In genomic region chr1:246725191-246725590, GRCh38 we compare ENCODE assay signal across 8 cellular contexts. TPM values are rescaled to one million over a fixed set of nuclear protein-coding genes. Genes with fewer than 3 reads are reported as not detected.
DNase-seq lines count a peak whose midpoint lies in the region; ATAC-seq, FAIRE-seq and TF ChIP-seq lines count a peak whose summit lies in the region.

No MANE protein-coding gene starts in this region.

- TF ChIP-seq POLR2A in A549 (IDR thresholded peaks at IDR 0.05; ENCODE audit: low read length): no peak

- peak overlapping the region; percentile 77 for H3K4me3 ChIP-seq in A549
- peak overlapping the region; percentile 49 to 88 for H3K4me3 ChIP-seq in muscle layer of colon (ENCODE audit: low read depth in 1 of 2, low read length in 2 of 2)

- peak overlapping the region in 1 of 2 experiments; percentile 96; a peak in 4 of 6 replicates for H3K27ac ChIP-seq in A549
- peak overlapping the region; percentile 72 for H3K27ac ChIP-seq in muscle layer of colon (ENCODE audit: low read depth, low read length)

- peaks cover 14 to 27% (median 17%) of the 10 kb centered on the region in 5 experiments for H3K9me3 Mint-ChIP-seq in brain

- POLR2A ChIA-PET in A549 (lab: Yijun Ruan, JAX): interaction anchor here (0.9 to 1.3 kb wide), 2 partner anchors 13 to 159 kb away, joined by 3 to 6 read pairs; partner anchors contain the start of genes CNST and TFB2M

- H3K9me3 ChIP-seq in A549: no peaks in the 10 kb centered on the region
- no peaks in the 10 kb centered on the region for H3K9me3 ChIP-seq in muscle layer of colon (ENCODE audit: low read length)

- CTCF ChIA-PET in A549 (lab: Yijun Ruan, JAX): interaction anchor here (0.9 to 1.6 kb wide), 3 partner anchors 13 to 36 kb away, joined by 4 to 7 read pairs (median 4); no protein-coding TSS in a partner anchor

- H3K4me1 ChIP-seq in A549 (peaks cover 16% of the 10 kb centered on the region; the same call in 2 of the 3 replicates), muscle layer of colon (ENCODE audit: insufficient read depth, low read length) (peaks cover 5% of the 10 kb centered on the region)

- no peaks in the 10 kb centered on the region for H3K27me3 ChIP-seq in muscle layer of colon (ENCODE audit: control insufficient read depth in 1 of 2, insufficient read depth in 2 of 2, low read length in 2 of 2)

- TF ChIP-seq CTCF in A549 (IDR thresholded peaks at IDR 0.05) (no peak), brain (conservative IDR thresholded peaks at IDR 0.05) (no peak)

- no peak for TF ChIP-seq RAD21 in A549 (conservative IDR thresholded peaks at IDR 0.05 in 1 of 2, IDR thresholded peaks at IDR 0.05 in 1 of 2)

- peaks cover 26% of the 10 kb centered on the region for H3K36me3 ChIP-seq in muscle layer of colon (ENCODE audit: insufficient read depth, low read length)

- H3K36me3 Mint-ChIP-seq in brain: peaks cover 41% of the 10 kb centered on the region

- WGBS in A549 (ENCODE audit: missing lambda C conversion rate): 84% methylated on average over 9 of the region's 9 CpGs

- no peak for TF ChIP-seq EP300 in A549 (IDR thresholded peaks at IDR 0.05)

- FAIRE-seq in A549 (lab: Jason Lieb, UNC): no peak

- ATAC-seq in A549 (no peak), HG02678 (IDR thresholded peaks at IDR 0.05; ENCODE audit: unreplicated experiment) (no peak)

- peak overlapping the region; percentile 94 to 96 (median 95) for H3K27ac Mint-ChIP-seq in brain

- H3K4me3 Mint-ChIP-seq in brain: peak overlapping the region; percentile 92 to 99 (median 97)

- H3K4me1 Mint-ChIP-seq in brain: peaks cover 23% of the 10 kb centered on the region

- peak in 1 of 2 experiments; percentile 15 for DNase-seq in A549 (ENCODE audit: low read depth in 1 of 2, low spot score in 1 of 2)
- DNase-seq in HuH-7 (ENCODE audit: low spot score): peak; percentile 21
- DNase-seq in foreskin melanocyte: no peak
- no peak for DNase-seq in GM19240 (ENCODE audit: insufficient read length, low spot score)
- DNase-seq in NCI-H1105 treated with DMSO at 0.1 percent for 48 hours (lab: John Stamatoyannopoulos, UW): no peak

- H3K27me3 Mint-ChIP-seq in brain: peaks cover 10% of the 10 kb centered on the region

- H3K9ac ChIP-seq in muscle layer of colon (ENCODE audit: low read length): peak overlapping the region; percentile 90

- H3K4me2 ChIP-seq in A549: peak overlapping the region; percentile 88

TF ChIP-seq in A549, 52 proteins besides CTCF, POLR2A, EP300 and RAD21:
- TF ChIP-seq RARB (CRISPR knock-in tag; IDR thresholded peaks at IDR 0.05) (no peak), MAFK (IDR thresholded peaks at IDR 0.05; ENCODE audit: partially characterized antibody) (no peak), RNF2 (IDR thresholded peaks at IDR 0.05; ENCODE audit: borderline replicate concordance, low read depth) (no peak), RFX5 (IDR thresholded peaks at IDR 0.05) (no peak), HDAC2 (IDR thresholded peaks at IDR 0.05) (no peak), ZNF302 (CRISPR knock-in tag; IDR thresholded peaks at IDR 0.05) (no peak), FOSL2 (IDR thresholded peaks at IDR 0.05) (no peak), FOSL2 (CRISPR knock-in tag; IDR thresholded peaks at IDR 0.05) (no peak)
TF ChIP-seq in A549: peak in this region for 0.

RNA-seq across cellular contexts. Expression of gene SCCPDH, which starts 1.0 kb away (rescaled TPM):
- polyA plus RNA-seq in A549 (2011; rRNA removed): 45.2 and 59.8 TPM in 2 replicates
- polyA plus RNA-seq in A549 (2012; cell fraction: cytosol; rRNA removed): 26.1 and 26.8 TPM in 2 replicates
- 12.6 and 15.4 TPM in 2 replicates for polyA plus RNA-seq in A549 (2012; cell fraction: nucleus; rRNA removed)
- 49.3 to 50.0 TPM (median 49.3 TPM) in 3 replicates for polyA plus RNA-seq in A549 (2017; fragmentation: RNase III; extraction: RNeasy Plus Mini Kit Qiagen cat#74134 plus additional on column Dnase treatment)
- 12.6 and 14.1 TPM in 2 replicates for polyA minus RNA-seq in A549 (2011; rRNA and poly(A)+ RNA removed)
- polyA plus RNA-seq in brain (ENCODE audit: insufficient read depth, low read depth, low replicate concordance): 61.0 TPM
